ENCODE assay signal across 8 cellular contexts in the genomic region with DNA sequence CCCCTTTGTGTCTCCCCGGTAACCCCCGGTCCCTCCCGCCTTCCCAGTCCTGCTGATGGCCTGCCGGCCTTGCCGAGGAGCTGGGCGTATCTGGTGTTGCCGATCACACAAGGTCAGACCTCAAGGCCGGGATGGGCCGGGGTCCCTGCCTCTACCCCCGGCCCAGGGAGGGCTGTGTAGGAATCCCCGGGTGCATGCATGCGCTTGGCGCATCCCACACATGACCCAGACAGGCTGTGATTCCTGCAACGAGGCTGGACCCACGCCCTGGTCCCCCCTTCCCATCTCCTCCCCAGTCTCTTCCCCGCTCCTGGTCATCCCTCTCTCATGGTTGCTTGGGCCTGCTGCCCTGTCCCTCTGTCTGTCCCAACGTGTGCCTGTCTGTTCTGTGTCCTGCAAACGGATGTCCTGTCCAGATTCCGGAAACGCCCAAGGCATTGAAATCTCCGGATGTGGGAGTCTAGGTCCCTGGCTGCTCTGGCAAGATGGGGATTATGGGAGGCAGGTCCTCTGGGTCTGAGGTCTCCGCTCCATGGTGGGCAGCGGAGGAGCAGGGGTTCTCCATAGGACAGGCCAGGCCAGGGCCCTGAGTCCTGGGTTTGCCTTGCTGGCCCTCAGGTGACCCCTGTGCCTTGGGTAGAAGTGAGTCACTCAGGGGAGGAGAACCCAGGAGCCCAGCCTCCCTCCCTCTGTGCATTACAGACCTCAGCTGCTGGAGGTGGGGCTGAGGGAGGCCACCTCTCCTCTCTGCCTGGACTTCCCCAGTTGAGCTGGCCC. TPM values are rescaled to one million over a fixed set of nuclear protein-coding genes. Genes with fewer than 3 reads are reported as not detected.
DNase-seq lines count a peak whose midpoint lies in the region; ATAC-seq and TF ChIP-seq lines count a peak whose summit lies in the region.

No MANE protein-coding gene starts in this region.

- POLR2A ChIA-PET in CD4-positive, alpha-beta memory T cell (lab: Charles Lee; ENCODE audit: partially characterized antibody), result interaction anchor here (1.2 to 1.6 kb wide), 2 partner anchors 15 to 18 kb away, joined by 3 to 9 read pairs; a partner anchor contains a TSS

- no peak for TF ChIP-seq CTCF in Loucy (conservative IDR thresholded peaks at IDR 0.05; ENCODE audit: low read length)
- no peak for TF ChIP-seq CTCF in glutamatergic neuron (IDR thresholded peaks at IDR 0.05; ENCODE audit: partially characterized antibody, unreplicated experiment)

- CTCF ChIA-PET in CD4-positive, alpha-beta memory T cell (lab: Charles Lee; ENCODE audit: partially characterized antibody), result interaction anchor here (1.0 kb wide), 1 partner anchor 45 kb away, joined by 3 read pairs; no protein-coding TSS in a partner anchor

- H3K9me3 ChIP-seq in CD4-positive, alpha-beta memory T cell (ENCODE audit: control insufficient read depth in 1 of 2, low read length in 2 of 2), result no peaks in the 10 kb centered on the region
- no peaks in the 10 kb centered on the region for H3K9me3 ChIP-seq in Loucy (ENCODE audit: insufficient read depth, low read depth, low read length)

- intact Hi-C loops in CD4-positive, alpha-beta memory T cell (cut with micrococcal nuclease), result no loop called here

- H3K9ac ChIP-seq in Loucy (ENCODE audit: low read depth, low read length, poor library complexity, severe bottlenecking), result peak overlapping the region; percentile 89

- H3K27me3 Mint-ChIP-seq in CD4-positive, alpha-beta memory T cell, result no peaks in the 10 kb centered on the region
- peaks cover 9% of the 10 kb centered on the region for H3K27me3 Mint-ChIP-seq in glutamatergic neuron (ENCODE audit: unreplicated experiment)

- no peak for ATAC-seq in GM21447 (IDR thresholded peaks at IDR 0.05; ENCODE audit: unreplicated experiment)

- no peak overlapping the region for H2AFZ ChIP-seq in Loucy (ENCODE audit: low read length)

- H3K36me3 Mint-ChIP-seq in CD4-positive, alpha-beta memory T cell, result peaks cover 0 to 7% of the 10 kb centered on the region in 2 donors
- H3K36me3 Mint-ChIP-seq in glutamatergic neuron (ENCODE audit: unreplicated experiment), result no peaks in the 10 kb centered on the region

- peak overlapping the region in 1 of 2 donors; percentile 61 for H3K4me3 ChIP-seq in CD4-positive, alpha-beta memory T cell (ENCODE audit: low read length in 2 of 2)
- peak overlapping the region; percentile 93 for H3K4me3 ChIP-seq in Loucy (ENCODE audit: low read length, poor library complexity, severe bottlenecking)

- H3K4me3 Mint-ChIP-seq in CD4-positive, alpha-beta memory T cell, result peak overlapping the region; percentile 78 to 93 (median 81)
- H3K4me3 Mint-ChIP-seq in glutamatergic neuron (ENCODE audit: unreplicated experiment), result peak overlapping the region; percentile 79

- peaks cover 21% of the 10 kb centered on the region for H4K20me1 ChIP-seq in Loucy (ENCODE audit: insufficient read depth, low read length, poor library complexity, severe bottlenecking)

- DNase-seq in CD4-positive, alpha-beta memory T cell, result no peak
- peak; percentile 47 for DNase-seq in activated gamma-delta T cell treated with anti-CD3 and anti-CD28 coated beads, Interleukin-2, amount 50 U/mL, for 16 hours (ENCODE audit: low read depth)
- DNase-seq in glutamatergic neuron (no peak), pulmonary artery endothelial cell (ENCODE audit: low read depth, low spot score) (peak; percentile 39), GM19240 (ENCODE audit: insufficient read length, low spot score) (no peak), DMS79 treated with DMSO at 0.1 percent for 48 hours (lab: John Stamatoyannopoulos, UW) (no peak)

- peaks cover 47% of the 10 kb centered on the region for H3K4me1 ChIP-seq in CD4-positive, alpha-beta memory T cell (ENCODE audit: insufficient read depth, low read length)
- H3K4me1 ChIP-seq in Loucy (ENCODE audit: insufficient read depth, low read length, poor library complexity, severe bottlenecking), result peaks cover 35% of the 10 kb centered on the region

- H3K27me3 ChIP-seq in CD4-positive, alpha-beta memory T cell (ENCODE audit: insufficient read depth, low read length), result no peaks in the 10 kb centered on the region
- H3K27me3 ChIP-seq in Loucy (ENCODE audit: insufficient read depth, low read length, poor library complexity, severe bottlenecking), result no peaks in the 10 kb centered on the region

- H3K27ac ChIP-seq in CD4-positive, alpha-beta memory T cell (ENCODE audit: low read depth, low read length), result peak overlapping the region; percentile 72

- peak overlapping the region; percentile 96 for H3K4me2 ChIP-seq in Loucy (ENCODE audit: low read depth, low read length, poor library complexity, severe bottlenecking)

- no peaks in the 10 kb centered on the region for H3K36me3 ChIP-seq in CD4-positive, alpha-beta memory T cell (ENCODE audit: insufficient read depth, low read length)
- H3K36me3 ChIP-seq in Loucy (ENCODE audit: insufficient read depth, low read length), result no peaks in the 10 kb centered on the region

- H3K27ac Mint-ChIP-seq in CD4-positive, alpha-beta memory T cell, result peak overlapping the region; percentile 73 to 94 (median 91)
- H3K27ac Mint-ChIP-seq in glutamatergic neuron (ENCODE audit: unreplicated experiment), result no peak overlapping the region

- peaks cover 0 to 1% (median 0%) of the 10 kb centered on the region in 8 donors for H3K9me3 Mint-ChIP-seq in CD4-positive, alpha-beta memory T cell
- peaks cover 11% of the 10 kb centered on the region for H3K9me3 Mint-ChIP-seq in glutamatergic neuron (ENCODE audit: unreplicated experiment)

- peaks cover 65% of the 10 kb centered on the region for H3K79me2 ChIP-seq in Loucy (ENCODE audit: insufficient read depth, low read length)

- H3K9me2 ChIP-seq in Loucy (replicated peaks; ENCODE audit: low read depth, low read length), result no peaks in the 10 kb centered on the region

- H3F3A ChIP-seq in Loucy (ENCODE audit: low read depth), result no peaks in the 10 kb centered on the region

- peaks cover 24 to 66% (median 45%) of the 10 kb centered on the region in 4 donors for H3K4me1 Mint-ChIP-seq in CD4-positive, alpha-beta memory T cell
- peaks cover 7% of the 10 kb centered on the region for H3K4me1 Mint-ChIP-seq in glutamatergic neuron (ENCODE audit: low read depth, unreplicated experiment)

RNA-seq across cellular contexts. Expression of a gene that starts 1.6 kb away (rescaled TPM):
- 100 to 1,000 TPM; 189 to 205 TPM for total RNA-seq in CD4-positive, alpha-beta memory T cell
- 10 to 100 TPM; 41.5 to 87.6 TPM for polyA plus RNA-seq in CD4-positive, alpha-beta memory T cell
- 117 TPM for total RNA-seq in glutamatergic neuron (ENCODE audit: unreplicated experiment)
- total RNA-seq in pulmonary artery endothelial cell, result 248 and 291 TPM in 2 replicates

RNA-seq across cellular contexts. Expression of a gene that starts 15.6 kb away (rescaled TPM):
- 100 to 1,000 TPM; 148 TPM for total RNA-seq in CD4-positive, alpha-beta memory T cell
- polyA plus RNA-seq in CD4-positive, alpha-beta memory T cell, result 100 to 1,000 TPM in 1 of 2 donors, 10 to 100 TPM in 1; 95.0 to 145 TPM
- total RNA-seq in glutamatergic neuron (ENCODE audit: unreplicated experiment) (103 TPM), pulmonary artery endothelial cell (92.5 and 156 TPM in 2 replicates)

RNA-seq across cellular contexts. Expression of a gene that starts 40.4 kb away (rescaled TPM):
- not detected for total RNA-seq in CD4-positive, alpha-beta memory T cell
- not detected for polyA plus RNA-seq in CD4-positive, alpha-beta memory T cell
- 2.0 TPM for total RNA-seq in glutamatergic neuron (ENCODE audit: unreplicated experiment)
- 0.71 and 0.73 TPM in 2 replicates for total RNA-seq in pulmonary artery endothelial cell

RNA-seq across cellular contexts. Expression of a gene that starts 53.5 kb away (rescaled TPM):
- total RNA-seq in CD4-positive, alpha-beta memory T cell, result 100 to 1,000 TPM; 170 to 173 TPM
- 100 to 1,000 TPM; 211 to 275 TPM for polyA plus RNA-seq in CD4-positive, alpha-beta memory T cell
- total RNA-seq in glutamatergic neuron (ENCODE audit: unreplicated experiment), result 4.0 TPM
- 3.1 and 4.2 TPM in 2 replicates for total RNA-seq in pulmonary artery endothelial cell

Comparison
In these comparisons a context has a peak if more than half of its experiments do, and no peak if none do; other contexts are left out.
1. DNase-seq: peak in activated gamma-delta T cell treated with anti-CD3 and anti-CD28 coated beads, Interleukin-2, amount 50 U/mL, for 16 hours (single experiment) and pulmonary artery endothelial cell (single experiment); none in CD4-positive, alpha-beta memory T cell (0 of 5), glutamatergic neuron (single experiment), GM19240 (single experiment) and DMS79 treated with DMSO at 0.1 percent for 48 hours (single experiment).